ENCODE assay signal across 11 cellular contexts in the genomic region with DNA sequence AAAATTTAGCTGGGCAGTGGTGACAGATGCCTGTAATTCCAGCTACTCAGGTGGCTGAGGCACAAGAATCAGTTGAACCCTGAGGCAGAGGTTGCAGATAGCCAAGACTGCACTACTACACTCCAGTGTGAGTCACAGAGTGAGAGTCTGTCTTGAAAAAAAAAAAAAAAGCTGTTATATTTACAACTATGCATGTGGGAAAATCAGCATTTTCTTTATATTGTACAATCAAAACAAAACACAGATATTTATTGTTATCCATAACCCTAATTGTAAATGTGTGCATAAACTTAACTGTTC. TPM values are rescaled to one million over a fixed set of nuclear protein-coding genes. Genes with fewer than 3 reads are reported as not detected.
DNase-seq lines count a peak whose midpoint lies in the region; ATAC-seq and TF ChIP-seq lines count a peak whose summit lies in the region.
"Had no signal": no experiment of that assay in that cellular context is flagged by ENCODE, and none has a peak within 500 bp of the region (broad histone marks: within the 10 kb centered on the region; RNA-seq: fewer than 3 reads in every experiment).

No MANE protein-coding gene starts in this region.

- no peak overlapping the region for H3K4me3 Mint-ChIP-seq in activated T-cell treated with anti-CD3 and anti-CD28 coated beads, Interleukin-2, amount 50 U/mL, for 24 hours

- H3K9me3 Mint-ChIP-seq in activated T-cell treated with anti-CD3 and anti-CD28 coated beads, Interleukin-2, amount 50 U/mL, for 24 hours = peaks cover 5% of the 10 kb centered on the region

- H3K4me1 ChIP-seq in left lung (peaks cover 6 to 16% of the 10 kb centered on the region in 2 donors), thoracic aorta (ENCODE audit: control insufficient read depth in 1 of 2, low read depth in 2 of 2) (peaks cover 14 to 19% of the 10 kb centered on the region in 2 donors)

- H3K4me1 Mint-ChIP-seq in activated T-cell treated with anti-CD3 and anti-CD28 coated beads, Interleukin-2, amount 50 U/mL, for 24 hours (ENCODE audit: low read depth) = no peaks in the 10 kb centered on the region

- H3K27me3 ChIP-seq in MG63 = no peaks in the 10 kb centered on the region
- H3K27me3 ChIP-seq in left lung = no peaks in the 10 kb centered on the region
- H3K27me3 ChIP-seq in thoracic aorta (replicated peaks; ENCODE audit: insufficient read depth) = no peaks in the 10 kb centered on the region
- H3K27me3 ChIP-seq in dorsolateral prefrontal cortex = no peaks in the 10 kb centered on the region

- H3K36me3 Mint-ChIP-seq in activated T-cell treated with anti-CD3 and anti-CD28 coated beads, Interleukin-2, amount 50 U/mL, for 24 hours (ENCODE audit: low read depth) = no peaks in the 10 kb centered on the region

- H3K9me3 ChIP-seq in MG63 = no peaks in the 10 kb centered on the region
- H3K9me3 ChIP-seq in left lung = no peaks in the 10 kb centered on the region
- no peaks in the 10 kb centered on the region for H3K9me3 ChIP-seq in thoracic aorta

- ATAC-seq in left lung (peak; percentile 81), thoracic aorta (ENCODE audit: insufficient number of reproducible peaks, low FRiP score, low read depth) (no peak)

- no peaks in the 10 kb centered on the region for H3K27me3 Mint-ChIP-seq in activated T-cell treated with anti-CD3 and anti-CD28 coated beads, Interleukin-2, amount 50 U/mL, for 24 hours

- H3K36me3 ChIP-seq in MG63 (peaks cover 11% of the 10 kb centered on the region), left lung (peaks cover 0 to 33% of the 10 kb centered on the region in 2 donors), thoracic aorta (peaks cover 26% of the 10 kb centered on the region)

- DNase-seq in MG63 = peak; percentile 40
- peak; percentile 53 for DNase-seq in epithelial cell of prostate (ENCODE audit: low read depth, low spot score)
- no peak for DNase-seq in left lung
- DNase-seq in thoracic aorta (ENCODE audit: low spot score) = no peak
- no peak for DNase-seq in NCI-H345 (lab: John Stamatoyannopoulos, UW)
- no peak for DNase-seq in dorsolateral prefrontal cortex
- no peak for DNase-seq in activated CD4-positive, CD25-positive, alpha-beta regulatory T cell treated with anti-CD3 and anti-CD28 coated beads, Interleukin-2, amount 50 U/mL, for 72 hours
- DNase-seq in activated T-cell treated with anti-CD3 and anti-CD28 coated beads, Interleukin-2, amount 50 U/mL, for 24 hours = no peak
- DNase-seq: amygdala, NCI-H446 had no signal

- H3K4me3 ChIP-seq in MG63 (no peak overlapping the region), left lung (no peak overlapping the region), thoracic aorta (no peak overlapping the region), dorsolateral prefrontal cortex (no peak overlapping the region)

- no peak for TF ChIP-seq CTCF in left lung (IDR thresholded peaks at IDR 0.05)
- no peak for TF ChIP-seq CTCF in thoracic aorta (IDR thresholded peaks at IDR 0.05)
- no peak for TF ChIP-seq CTCF in dorsolateral prefrontal cortex (IDR thresholded peaks at IDR 0.05 in 54 of 56, conservative IDR thresholded peaks at IDR 0.05 in 2 of 56; ENCODE audit: low read depth in 1 of 56, partially characterized antibody in 56 of 56)

- no peak overlapping the region for H3K27ac Mint-ChIP-seq in activated T-cell treated with anti-CD3 and anti-CD28 coated beads, Interleukin-2, amount 50 U/mL, for 24 hours

- peak overlapping the region; percentile 88 for H3K27ac ChIP-seq in epithelial cell of prostate
- peak overlapping the region; percentile 55 to 74 for H3K27ac ChIP-seq in left lung
- peak overlapping the region; percentile 77 to 86 for H3K27ac ChIP-seq in thoracic aorta
- H3K27ac ChIP-seq in dorsolateral prefrontal cortex = peak overlapping the region in 2 of 59 donors; percentile 47 to 56

- intact Hi-C loops in left lung (cut with DNase I) = no loop called here
- intact Hi-C loops in dorsolateral prefrontal cortex (cut with DNase I) = no loop called here

RNA-seq across cellular contexts. Expression of a gene that starts 12.5 kb away (rescaled TPM):
- 45.9 and 50.9 TPM in 2 replicates for total RNA-seq in MG63 (2014; rRNA removed; shearing (Covaris generic); ENCODE audit: low replicate concordance)
- total RNA-seq in left lung = 100 to 1,000 TPM; 403 to 693 TPM
- 100 to 1,000 TPM; 811 to 997 TPM for total RNA-seq in thoracic aorta
- total RNA-seq in dorsolateral prefrontal cortex = 100 to 1,000 TPM in 3 of 120 experiments, 10 to 100 TPM in 116, 1 to 10 TPM in 1; 7.4 to 140 (median 26.2) TPM

RNA-seq across cellular contexts. Expression of a gene that starts 19.3 kb away (rescaled TPM):
- 21.2 and 32.6 TPM in 2 replicates for total RNA-seq in MG63 (2014; rRNA removed; shearing (Covaris generic); ENCODE audit: low replicate concordance)
- total RNA-seq in left lung (100 to 1,000 TPM; 302 to 326 TPM), thoracic aorta (100 to 1,000 TPM; 456 to 715 TPM), dorsolateral prefrontal cortex (100 to 1,000 TPM in 4 of 120 experiments, 10 to 100 TPM in 116; 19.3 to 117 (median 37.0) TPM)

RNA-seq across cellular contexts. Expression of a gene that starts 29.2 kb away (rescaled TPM):
- 0.32 and 3.7 TPM in 2 replicates for total RNA-seq in MG63 (2014; rRNA removed; shearing (Covaris generic); ENCODE audit: low replicate concordance)
- 10 to 100 TPM; 65.9 to 72.7 TPM for total RNA-seq in left lung
- 100 to 1,000 TPM; 126 to 134 TPM for total RNA-seq in thoracic aorta
- total RNA-seq in dorsolateral prefrontal cortex = 10 to 100 TPM in 114 of 120 experiments, 1 to 10 TPM in 6; 5.6 to 39.9 (median 17.6) TPM

RNA-seq across cellular contexts. Expression of a gene that starts 48.9 kb away (rescaled TPM):
- not detected in 2 replicates for total RNA-seq in MG63 (2014; rRNA removed; shearing (Covaris generic); ENCODE audit: low replicate concordance)
- total RNA-seq in left lung = 1 to 10 TPM; 1.2 to 2.3 TPM
- under 1 TPM in 1 of 2 donors, not detected in 1; 0.71 TPM for total RNA-seq in thoracic aorta
- total RNA-seq in dorsolateral prefrontal cortex = 1 to 10 TPM in 73 of 120 experiments, under 1 TPM in 24, not detected in 23; 0.40 to 3.8 (median 1.3) TPM
- total RNA-seq: SK-MEL-5 had no signal

RNA-seq across cellular contexts. Expression of a gene that starts 50.4 kb away (rescaled TPM):
- not detected in 2 replicates for total RNA-seq in MG63 (2014; rRNA removed; shearing (Covaris generic); ENCODE audit: low replicate concordance)
- 10 to 100 TPM; 30.3 to 45.8 TPM for total RNA-seq in left lung
- total RNA-seq in thoracic aorta = 10 to 100 TPM; 27.2 to 28.9 TPM
- 100 to 1,000 TPM; 108 to 389 (median 289) TPM for total RNA-seq in dorsolateral prefrontal cortex

Comparison
In these comparisons a context has a peak if more than half of its experiments do, and no peak if none do; other contexts are left out.
1. DNase-seq: peak in MG63 (single experiment) and epithelial cell of prostate (single experiment); none in left lung (0 of 2), thoracic aorta (single experiment), NCI-H345 (single experiment), dorsolateral prefrontal cortex (0 of 10), activated CD4-positive, CD25-positive, alpha-beta regulatory T cell treated with anti-CD3 and anti-CD28 coated beads, Interleukin-2, amount 50 U/mL, for 72 hours (single experiment) and activated T-cell treated with anti-CD3 and anti-CD28 coated beads, Interleukin-2, amount 50 U/mL, for 24 hours (single experiment).